Comparison of ENCODE assay signal across 1 cellular context in genomic region chr3:38397320-38397719, GRCh38.
TF ChIP-seq lines count a peak whose summit lies in the region.

No MANE protein-coding gene starts in this region.

TF ChIP-seq in HepG2, 621 proteins besides CTCF, POLR2A, EP300 and RAD21 (continued from another document and continues in another):
- TF ChIP-seq E2F1 (CRISPR knock-in tag; IDR thresholded peaks at IDR 0.05): no peak
- no peak for TF ChIP-seq PITX1 (CRISPR knock-in tag; IDR thresholded peaks at IDR 0.05)
- peak; percentile 72; the same call in 1 of the 2 replicates for TF ChIP-seq ZNF878 (CRISPR knock-in tag; IDR thresholded peaks at IDR 0.05)
- TF ChIP-seq NONO (IDR thresholded peaks at IDR 0.05): no peak
- no peak for TF ChIP-seq NONO (CRISPR knock-in tag; conservative IDR thresholded peaks at IDR 0.05)
- no peak for TF ChIP-seq ZSCAN12 (CRISPR knock-in tag; IDR thresholded peaks at IDR 0.05)
- TF ChIP-seq ZNF510 (CRISPR knock-in tag; IDR thresholded peaks at IDR 0.05; ENCODE audit: low read depth): no peak
- TF ChIP-seq KDM5A (IDR thresholded peaks at IDR 0.05; ENCODE audit: borderline replicate concordance, low read length): no peak
- no peak for TF ChIP-seq ZNF672 (CRISPR knock-in tag; IDR thresholded peaks at IDR 0.05)
- TF ChIP-seq ZNF737 (CRISPR knock-in tag; IDR thresholded peaks at IDR 0.05; ENCODE audit: borderline replicate concordance): no peak
- TF ChIP-seq ZNF17 (CRISPR knock-in tag; IDR thresholded peaks at IDR 0.05): no peak
- no peak for TF ChIP-seq ZBTB4 (CRISPR knock-in tag; IDR thresholded peaks at IDR 0.05; ENCODE audit: borderline replicate concordance)
- no peak for TF ChIP-seq ZNF234 (CRISPR knock-in tag; conservative IDR thresholded peaks at IDR 0.05)
- no peak for TF ChIP-seq NCOA2 (CRISPR knock-in tag; IDR thresholded peaks at IDR 0.05)
- no peak for TF ChIP-seq MEF2D (CRISPR knock-in tag; IDR thresholded peaks at IDR 0.05)
- no peak for TF ChIP-seq ZNF280B (CRISPR knock-in tag; IDR thresholded peaks at IDR 0.05; ENCODE audit: borderline replicate concordance)
- no peak for TF ChIP-seq TFE3 (CRISPR knock-in tag; IDR thresholded peaks at IDR 0.05)
- no peak for TF ChIP-seq SOX6 (IDR thresholded peaks at IDR 0.05)
- no peak for TF ChIP-seq SOX6 (CRISPR knock-in tag; IDR thresholded peaks at IDR 0.05)
- TF ChIP-seq BRCA1 (CRISPR knock-in tag; IDR thresholded peaks at IDR 0.05): 0 out of 2 replicates have a peak, but pooled peaks have one; percentile 48
- no peak for TF ChIP-seq MXD1 (CRISPR knock-in tag; IDR thresholded peaks at IDR 0.05)
- no peak for TF ChIP-seq PRMT3 (CRISPR knock-in tag; IDR thresholded peaks at IDR 0.05; ENCODE audit: borderline replicate concordance, low read depth)
- TF ChIP-seq GFI1 (CRISPR knock-in tag; IDR thresholded peaks at IDR 0.05; ENCODE audit: borderline replicate concordance): no peak
- TF ChIP-seq ATF1 (CRISPR knock-in tag; IDR thresholded peaks at IDR 0.05): no peak
- TF ChIP-seq ZBTB7A (CRISPR knock-in tag; IDR thresholded peaks at IDR 0.05): no peak
- no peak for TF ChIP-seq ZNF512 (CRISPR knock-in tag; IDR thresholded peaks at IDR 0.05)
- TF ChIP-seq HMG20A (CRISPR knock-in tag; IDR thresholded peaks at IDR 0.05; ENCODE audit: borderline replicate concordance): 0 out of 2 replicates have a peak, but pooled peaks have one; percentile 22
- 0 out of 2 replicates have a peak, but pooled peaks have one; percentile 12 for TF ChIP-seq NFYB (CRISPR knock-in tag; IDR thresholded peaks at IDR 0.05)
- TF ChIP-seq BCL6 (CRISPR knock-in tag; IDR thresholded peaks at IDR 0.05): 0 out of 2 replicates have a peak, but pooled peaks have one; percentile 27
- no peak for TF ChIP-seq ZNF570 (CRISPR knock-in tag; IDR thresholded peaks at IDR 0.05; ENCODE audit: borderline replicate concordance)
- TF ChIP-seq ZSCAN9 (CRISPR knock-in tag; IDR thresholded peaks at IDR 0.05; ENCODE audit: borderline replicate concordance): peak; percentile 51; the same call in 1 of the 2 replicates
- TF ChIP-seq ELF1 (CRISPR knock-in tag; IDR thresholded peaks at IDR 0.05): no peak
- TF ChIP-seq MXD3 (CRISPR knock-in tag; IDR thresholded peaks at IDR 0.05): peak; percentile 57; the same call in 1 of the 2 replicates
- TF ChIP-seq PRDM10 (CRISPR knock-in tag; IDR thresholded peaks at IDR 0.05; ENCODE audit: low read depth): no peak
- TF ChIP-seq NFAT5 (CRISPR knock-in tag; IDR thresholded peaks at IDR 0.05): peak; percentile 36; the same call in 1 of the 2 replicates
- TF ChIP-seq KLF12 (CRISPR knock-in tag; IDR thresholded peaks at IDR 0.05; ENCODE audit: borderline replicate concordance): no peak
- TF ChIP-seq ZNF431 (CRISPR knock-in tag; IDR thresholded peaks at IDR 0.05; ENCODE audit: borderline replicate concordance, low read depth): no peak
- TF ChIP-seq ZNF589 (CRISPR knock-in tag; conservative IDR thresholded peaks at IDR 0.05): no peak
- TF ChIP-seq ZNF30 (CRISPR knock-in tag; IDR thresholded peaks at IDR 0.05): no peak
- no peak for TF ChIP-seq ADNP (CRISPR knock-in tag; IDR thresholded peaks at IDR 0.05)
- TF ChIP-seq ZNF713 (CRISPR knock-in tag; IDR thresholded peaks at IDR 0.05): no peak
- no peak for TF ChIP-seq ZNF20 (CRISPR knock-in tag; IDR thresholded peaks at IDR 0.05)
- 0 out of 2 replicates have a peak, but pooled peaks have one; percentile 34 for TF ChIP-seq ZNF296 (CRISPR knock-in tag; conservative IDR thresholded peaks at IDR 0.05)
- no peak for TF ChIP-seq MLLT10 (CRISPR knock-in tag; IDR thresholded peaks at IDR 0.05)
- TF ChIP-seq HOXA5 (CRISPR knock-in tag; IDR thresholded peaks at IDR 0.05): no peak
- no peak for TF ChIP-seq ZNF430 (CRISPR knock-in tag; IDR thresholded peaks at IDR 0.05)
- TF ChIP-seq PCBP1 (IDR thresholded peaks at IDR 0.05; ENCODE audit: borderline replicate concordance, low read depth, low read length): no peak
- TF ChIP-seq MTA1 (CRISPR knock-in tag; IDR thresholded peaks at IDR 0.05; ENCODE audit: borderline replicate concordance): no peak
- no peak for TF ChIP-seq BRD4 (CRISPR knock-in tag; IDR thresholded peaks at IDR 0.05)
- no peak for TF ChIP-seq JUNB (CRISPR knock-in tag; IDR thresholded peaks at IDR 0.05; ENCODE audit: borderline replicate concordance)
- TF ChIP-seq U2AF1 (optimal IDR thresholded peaks at IDR 0.05; ENCODE audit: low read depth, low read length): no peak
